Comparison of ENCODE assay signal across 6 cellular contexts in genomic region chr4:71501992-71502391, GRCh38.
"Had no signal": no experiment of that assay in that cellular context is flagged by ENCODE, and none has a peak within 500 bp of the region (broad histone marks: within the 10 kb centered on the region; RNA-seq: fewer than 3 reads in every experiment).

No MANE protein-coding gene starts in this region.

- ATAC-seq: HepG2, K562 had no signal

- H3K4me3 ChIP-seq: K562 had no signal

- FAIRE-seq: HepG2, HTR-8/SVneo, K562 had no signal

- DNase-seq: KBM-7, KG1 had no signal

- H3K27ac ChIP-seq: HL-60 had no signal
